18 cellular contexts compared by ENCODE assay signal in genomic region chr13:74661851-74662250, GRCh38.
DNase-seq lines count a peak whose midpoint lies in the region; ATAC-seq and TF ChIP-seq lines count a peak whose summit lies in the region.
"Had no signal": no experiment of that assay in that cellular context is flagged by ENCODE, and none has a peak within 500 bp of the region (broad histone marks: within the 10 kb centered on the region; RNA-seq: fewer than 3 reads in every experiment).

No MANE protein-coding gene starts in this region.

- H3K79me2 ChIP-seq in GM23248 (ENCODE audit: insufficient read depth): no peaks in the 10 kb centered on the region

- no peak overlapping the region for H3K27ac Mint-ChIP-seq in activated naive CD4-positive, alpha-beta T cell treated with anti-CD3 and anti-CD28 coated beads, Interleukin-2, amount 10 ng/mL, durations not matched to agents 7 days and 5 days
- H3K27ac Mint-ChIP-seq: CD8-positive, alpha-beta memory T cell; IgD-negative memory B cell had no signal

- H3K9ac ChIP-seq in GM23248 (no peak overlapping the region), adipocyte (ENCODE audit: low read length) (no peak overlapping the region)

- H4K20me1 ChIP-seq in GM23248 (ENCODE audit: insufficient read depth): no peaks in the 10 kb centered on the region

- no peaks in the 10 kb centered on the region for H3K9me2 ChIP-seq in GM23248 (ENCODE audit: insufficient read depth)

- peak; percentile 82 for DNase-seq in AG10803 (ENCODE audit: low read depth)
- DNase-seq in GM23248: peak; percentile 63
- DNase-seq in adipocyte (ENCODE audit: low read depth): peak; percentile 74
- peak; percentile 64 to 80 for DNase-seq in foreskin fibroblast
- DNase-seq in activated naive CD4-positive, alpha-beta T cell treated with anti-CD3 and anti-CD28 coated beads, Interleukin-2, amount 10 ng/mL, durations not matched to agents 7 days and 5 days: no peak
- no peak for DNase-seq in NCI-H524 treated with DMSO at 0.1 percent for 48 hours (lab: John Stamatoyannopoulos, UW)
- no peak for DNase-seq in upper lobe of left lung
- DNase-seq: BE2C; CD8-positive, alpha-beta memory T cell; NCI-H1048; NCI-H146; NCI-H2081 treated with DMSO at 0.1 percent for 48 hours; PC-3; T-helper 1 cell had no signal

- no peaks in the 10 kb centered on the region for H3K4me1 Mint-ChIP-seq in activated naive CD4-positive, alpha-beta T cell treated with anti-CD3 and anti-CD28 coated beads, Interleukin-2, amount 10 ng/mL, durations not matched to agents 7 days and 5 days
- H3K4me1 Mint-ChIP-seq: CD8-positive, alpha-beta memory T cell; IgD-negative memory B cell had no signal

- no peaks in the 10 kb centered on the region for H3K27me3 ChIP-seq in GM23248 (replicated peaks; ENCODE audit: insufficient read depth)
- H3K27me3 ChIP-seq in adipocyte (replicated peaks; ENCODE audit: control insufficient read depth, insufficient read depth, low read length): no peaks in the 10 kb centered on the region
- H3K27me3 ChIP-seq in upper lobe of left lung: no peaks in the 10 kb centered on the region
- H3K27me3 ChIP-seq: BE2C had no signal

- 21 to 24% methylated on average over 2 of the region's 2 CpGs for WGBS in GM23248 (ENCODE audit: low coverage in 1 of 2, low lambda C conversion rate in 2 of 2, missing lambda C conversion rate in 2 of 2), 2 experiments
- WGBS in upper lobe of left lung, 2 donors: 85 to 92% methylated on average over 2 of the region's 2 CpGs

- ATAC-seq in GM21447 (IDR thresholded peaks at IDR 0.05; ENCODE audit: unreplicated experiment) (no peak), upper lobe of left lung (ENCODE audit: low FRiP score in 2 of 2) (no peak)
- ATAC-seq: A549, GM12878, PC-3 had no signal

- 0 out of 2 replicates have a peak overlapping the region, but pooled peaks have one; percentile 1 for H2AFZ ChIP-seq in GM23248

- no peaks in the 10 kb centered on the region for H3K36me3 Mint-ChIP-seq in activated naive CD4-positive, alpha-beta T cell treated with anti-CD3 and anti-CD28 coated beads, Interleukin-2, amount 10 ng/mL, durations not matched to agents 7 days and 5 days
- H3K36me3 Mint-ChIP-seq: CD8-positive, alpha-beta memory T cell had no signal

- H3K4me3 ChIP-seq in AG10803 (ENCODE audit: low read length): no peak overlapping the region
- H3K4me3 ChIP-seq in GM23248: no peak overlapping the region
- no peak overlapping the region for H3K4me3 ChIP-seq in adipocyte (ENCODE audit: low read length)
- H3K4me3 ChIP-seq in foreskin fibroblast (ENCODE audit: low read depth in 1 of 2, low read length in 2 of 2): no peak overlapping the region
- H3K4me3 ChIP-seq in upper lobe of left lung: no peak overlapping the region
- H3K4me3 ChIP-seq: A549, GM12878 had no signal

- H3K9me3 ChIP-seq in GM23248 (ENCODE audit: low read depth) (no peaks in the 10 kb centered on the region), adipocyte (ENCODE audit: control insufficient read depth, low read length) (peaks cover 4% of the 10 kb centered on the region), upper lobe of left lung (no peaks in the 10 kb centered on the region)
- H3K9me3 ChIP-seq: A549, BE2C had no signal

- H3K27ac ChIP-seq in GM23248 (no peak overlapping the region), upper lobe of left lung (no peak overlapping the region)
- H3K27ac ChIP-seq: A549 had no signal

- no peaks in the 10 kb centered on the region for H3K9me3 Mint-ChIP-seq in activated naive CD4-positive, alpha-beta T cell treated with anti-CD3 and anti-CD28 coated beads, Interleukin-2, amount 10 ng/mL, durations not matched to agents 7 days and 5 days

- H3K4me2 ChIP-seq in GM23248 (ENCODE audit: unreplicated experiment): no peak overlapping the region
- H3K4me2 ChIP-seq: A549 had no signal

- TF ChIP-seq CTCF in AG10803 (conservative IDR thresholded peaks at IDR 0.05; ENCODE audit: low read length) (no peak), foreskin fibroblast (IDR thresholded peaks at IDR 0.05; ENCODE audit: low read depth, low read length) (no peak), upper lobe of left lung (IDR thresholded peaks at IDR 0.05) (no peak)

- H3K4me1 ChIP-seq in GM23248 (ENCODE audit: insufficient read depth): peaks cover 11% of the 10 kb centered on the region; the same call in 1 of the 2 replicates
- H3K4me1 ChIP-seq in adipocyte (ENCODE audit: control insufficient read depth, insufficient read depth, low read length): peaks cover 17% of the 10 kb centered on the region
- H3K4me1 ChIP-seq in upper lobe of left lung: no peaks in the 10 kb centered on the region
- H3K4me1 ChIP-seq: A549 had no signal

- TF ChIP-seq EP300 in upper lobe of left lung (IDR thresholded peaks at IDR 0.05): no peak

- no peaks in the 10 kb centered on the region for H3K27me3 Mint-ChIP-seq in activated naive CD4-positive, alpha-beta T cell treated with anti-CD3 and anti-CD28 coated beads, Interleukin-2, amount 10 ng/mL, durations not matched to agents 7 days and 5 days

- H3K36me3 ChIP-seq in GM23248 (ENCODE audit: low read depth): no peaks in the 10 kb centered on the region
- no peaks in the 10 kb centered on the region for H3K36me3 ChIP-seq in adipocyte (ENCODE audit: control insufficient read depth, insufficient read depth, low read length, severe bottlenecking)
- H3K36me3 ChIP-seq in upper lobe of left lung: no peaks in the 10 kb centered on the region
- H3K36me3 ChIP-seq: BE2C had no signal

- in situ Hi-C loops in GM23248 (cut with MboI): no loop called here

- no peak overlapping the region for H3K4me3 Mint-ChIP-seq in activated naive CD4-positive, alpha-beta T cell treated with anti-CD3 and anti-CD28 coated beads, Interleukin-2, amount 10 ng/mL, durations not matched to agents 7 days and 5 days
- H3K4me3 Mint-ChIP-seq: CD8-positive, alpha-beta memory T cell; IgD-negative memory B cell had no signal

- TF ChIP-seq POLR2A in upper lobe of left lung (IDR thresholded peaks at IDR 0.05): no peak

- no peaks in the 10 kb centered on the region for H3F3A ChIP-seq in GM23248 (ENCODE audit: insufficient read depth)

- CTCF ChIA-PET in activated naive CD4-positive, alpha-beta T cell treated with anti-CD3 and anti-CD28 coated beads, Interleukin-2, amount 10 ng/mL, durations not matched to agents 7 days and 5 days (lab: Charles Lee): no interaction called here

Comparison
In these comparisons a context has a peak if more than half of its experiments do, and no peak if none do; other contexts are left out.
1. DNase-seq: peak in AG10803 (single experiment), GM23248 (single experiment), adipocyte (single experiment) and foreskin fibroblast (2 of 2); none in activated naive CD4-positive, alpha-beta T cell treated with anti-CD3 and anti-CD28 coated beads, Interleukin-2, amount 10 ng/mL, durations not matched to agents 7 days and 5 days (single experiment), NCI-H524 treated with DMSO at 0.1 percent for 48 hours (single experiment) and upper lobe of left lung (0 of 2).